ENCODE assay signal across 1 cellular context in the genomic region with DNA sequence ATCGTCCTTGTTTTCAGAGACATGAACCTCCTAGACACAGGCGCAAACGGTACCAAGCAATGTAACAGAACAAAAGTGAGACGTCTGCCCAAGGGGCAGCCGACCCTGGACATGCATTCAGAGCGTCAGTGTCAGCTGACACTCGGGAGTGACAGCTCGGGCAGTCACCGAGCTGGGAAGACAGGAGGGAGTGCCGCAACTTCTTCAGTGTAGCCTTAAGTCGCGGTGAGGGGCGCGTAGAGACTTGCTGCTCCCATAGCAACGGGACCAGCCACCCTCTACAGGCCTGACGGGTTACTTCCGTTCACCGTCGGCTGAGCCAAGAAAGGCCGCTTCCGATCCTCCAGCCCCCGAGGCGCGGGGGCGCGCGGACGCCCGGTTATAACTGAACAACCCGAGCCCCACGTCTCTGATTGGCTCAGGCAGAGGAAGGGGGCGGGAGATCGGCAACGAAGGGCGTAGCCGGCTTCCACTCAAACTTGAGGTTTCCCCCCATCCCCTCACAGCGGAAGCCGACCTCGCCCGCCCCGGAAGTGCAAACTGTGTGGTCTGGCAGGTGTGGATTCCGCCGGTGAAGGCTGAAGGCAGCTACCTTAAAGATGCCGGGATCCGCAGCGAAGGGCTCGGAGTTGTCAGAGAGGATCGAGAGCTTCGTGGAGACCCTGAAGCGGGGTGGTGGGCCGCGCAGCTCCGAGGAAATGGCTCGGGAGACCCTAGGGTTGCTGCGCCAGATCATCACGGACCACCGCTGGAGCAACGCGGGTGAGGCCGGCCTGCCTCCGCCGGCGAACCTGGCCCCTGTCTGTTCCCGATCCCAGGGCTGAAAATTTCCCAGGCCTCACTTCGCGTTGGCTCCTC.
TF ChIP-seq lines count a peak whose summit lies in the region.

A gene (plus strand): TSS at position 530 of the 858 bp plus-strand sequence. CDS start 70 bp downstream, at position 600.

TF ChIP-seq in K562, 482 proteins besides CTCF, POLR2A, EP300 and RAD21 (continued from another document and continues in another):
- TF ChIP-seq, protein P1, sequence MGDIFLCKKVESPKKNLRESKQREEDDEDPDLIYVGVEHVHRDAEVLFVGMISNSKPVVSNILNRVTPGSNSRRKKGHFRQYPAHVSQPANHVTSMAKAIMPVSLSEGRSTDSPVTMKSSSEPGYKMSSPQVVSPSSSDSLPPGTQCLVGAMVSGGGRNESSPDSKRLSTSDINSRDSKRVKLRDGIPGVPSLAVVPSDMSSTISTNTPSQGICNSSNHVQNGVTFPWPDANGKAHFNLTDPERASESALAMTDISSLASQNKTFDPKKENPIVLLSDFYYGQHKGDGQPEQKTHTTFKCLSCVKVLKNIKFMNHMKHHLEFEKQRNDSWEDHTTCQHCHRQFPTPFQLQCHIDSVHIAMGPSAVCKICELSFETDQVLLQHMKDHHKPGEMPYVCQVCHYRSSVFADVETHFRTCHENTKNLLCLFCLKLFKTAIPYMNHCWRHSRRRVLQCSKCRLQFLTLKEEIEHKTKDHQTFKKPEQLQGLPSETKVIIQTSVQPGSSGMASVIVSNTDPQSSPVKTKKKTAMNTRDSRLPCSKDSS (IDR thresholded peaks at IDR 0.05; ENCODE audit: low read depth, partially characterized antibody), result no peak
- TF ChIP-seq, protein P2, sequence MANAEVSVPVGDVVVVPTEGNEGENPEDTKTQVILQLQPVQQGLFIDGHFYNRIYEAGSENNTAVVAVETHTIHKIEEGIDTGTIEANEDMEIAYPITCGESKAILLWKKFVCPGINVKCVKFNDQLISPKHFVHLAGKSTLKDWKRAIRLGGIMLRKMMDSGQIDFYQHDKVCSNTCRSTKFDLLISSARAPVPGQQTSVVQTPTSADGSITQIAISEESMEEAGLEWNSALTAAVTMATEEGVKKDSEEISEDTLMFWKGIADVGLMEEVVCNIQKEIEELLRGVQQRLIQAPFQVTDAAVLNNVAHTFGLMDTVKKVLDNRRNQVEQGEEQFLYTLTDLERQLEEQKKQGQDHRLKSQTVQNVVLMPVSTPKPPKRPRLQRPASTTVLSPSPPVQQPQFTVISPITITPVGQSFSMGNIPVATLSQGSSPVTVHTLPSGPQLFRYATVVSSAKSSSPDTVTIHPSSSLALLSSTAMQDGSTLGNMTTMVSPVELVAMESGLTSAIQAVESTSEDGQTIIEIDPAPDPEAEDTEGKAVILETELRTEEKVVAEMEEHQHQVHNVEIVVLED (CRISPR knock-in tag; IDR thresholded peaks at IDR 0.05), result no peak
- TF ChIP-seq DPF2 (IDR thresholded peaks at IDR 0.05) (no peak), PHTF2 (CRISPR knock-in tag; IDR thresholded peaks at IDR 0.05) (no peak), MYBL2 (IDR thresholded peaks at IDR 0.05; ENCODE audit: low read depth) (no peak), MYBL2 (CRISPR knock-in tag; IDR thresholded peaks at IDR 0.05; ENCODE audit: borderline replicate concordance) (no peak), XRCC4 (IDR thresholded peaks at IDR 0.05; ENCODE audit: extremely low read depth, insufficient read depth, insufficient read length) (no peak), ZZZ3 (IDR thresholded peaks at IDR 0.05) (no peak), SMAD2 (IDR thresholded peaks at IDR 0.05; ENCODE audit: low read depth, low read length) (no peak), SAFB (IDR thresholded peaks at IDR 0.05; ENCODE audit: borderline replicate concordance, low read depth, low read length) (no peak), ARNT (IDR thresholded peaks at IDR 0.05) (no peak), SRSF1 (IDR thresholded peaks at IDR 0.05; ENCODE audit: low read depth, low read length) (no peak), PCBP1 (IDR thresholded peaks at IDR 0.05; ENCODE audit: low read depth, low read length, poor library complexity, severe bottlenecking) (no peak), NUFIP1 (IDR thresholded peaks at IDR 0.05; ENCODE audit: partially characterized antibody) (no peak), ZNF79 (CRISPR knock-in tag; IDR thresholded peaks at IDR 0.05; ENCODE audit: low read depth) (no peak), ZNF436 (CRISPR knock-in tag; IDR thresholded peaks at IDR 0.05) (no peak), RCOR1 (IDR thresholded peaks at IDR 0.05; ENCODE audit: borderline replicate concordance in 1 of 2, low read depth in 2 of 2, low read length in 2 of 2) (no peak), GABPB1 (CRISPR knock-in tag; IDR thresholded peaks at IDR 0.05) (peak; percentile 86), SIRT6 (IDR thresholded peaks at IDR 0.05; ENCODE audit: low read depth, low read length) (no peak), BRD4 (IDR thresholded peaks at IDR 0.05) (0 out of 2 replicates have a peak, but pooled peaks have one; percentile 12), TSC22D4 (tag; IDR thresholded peaks at IDR 0.05) (no peak), ZC3H11A (IDR thresholded peaks at IDR 0.05; ENCODE audit: low read depth, low read length) (no peak), KDM1A (IDR thresholded peaks at IDR 0.05) (no peak), TRIM24 (IDR thresholded peaks at IDR 0.05) (no peak), HNRNPLL (IDR thresholded peaks at IDR 0.05; ENCODE audit: low read depth, low read length, poor library complexity, severe bottlenecking) (peak; percentile 17), RBM15 (IDR thresholded peaks at IDR 0.05; ENCODE audit: insufficient read depth, low read length) (no peak)
- TF ChIP-seq, protein P3, sequence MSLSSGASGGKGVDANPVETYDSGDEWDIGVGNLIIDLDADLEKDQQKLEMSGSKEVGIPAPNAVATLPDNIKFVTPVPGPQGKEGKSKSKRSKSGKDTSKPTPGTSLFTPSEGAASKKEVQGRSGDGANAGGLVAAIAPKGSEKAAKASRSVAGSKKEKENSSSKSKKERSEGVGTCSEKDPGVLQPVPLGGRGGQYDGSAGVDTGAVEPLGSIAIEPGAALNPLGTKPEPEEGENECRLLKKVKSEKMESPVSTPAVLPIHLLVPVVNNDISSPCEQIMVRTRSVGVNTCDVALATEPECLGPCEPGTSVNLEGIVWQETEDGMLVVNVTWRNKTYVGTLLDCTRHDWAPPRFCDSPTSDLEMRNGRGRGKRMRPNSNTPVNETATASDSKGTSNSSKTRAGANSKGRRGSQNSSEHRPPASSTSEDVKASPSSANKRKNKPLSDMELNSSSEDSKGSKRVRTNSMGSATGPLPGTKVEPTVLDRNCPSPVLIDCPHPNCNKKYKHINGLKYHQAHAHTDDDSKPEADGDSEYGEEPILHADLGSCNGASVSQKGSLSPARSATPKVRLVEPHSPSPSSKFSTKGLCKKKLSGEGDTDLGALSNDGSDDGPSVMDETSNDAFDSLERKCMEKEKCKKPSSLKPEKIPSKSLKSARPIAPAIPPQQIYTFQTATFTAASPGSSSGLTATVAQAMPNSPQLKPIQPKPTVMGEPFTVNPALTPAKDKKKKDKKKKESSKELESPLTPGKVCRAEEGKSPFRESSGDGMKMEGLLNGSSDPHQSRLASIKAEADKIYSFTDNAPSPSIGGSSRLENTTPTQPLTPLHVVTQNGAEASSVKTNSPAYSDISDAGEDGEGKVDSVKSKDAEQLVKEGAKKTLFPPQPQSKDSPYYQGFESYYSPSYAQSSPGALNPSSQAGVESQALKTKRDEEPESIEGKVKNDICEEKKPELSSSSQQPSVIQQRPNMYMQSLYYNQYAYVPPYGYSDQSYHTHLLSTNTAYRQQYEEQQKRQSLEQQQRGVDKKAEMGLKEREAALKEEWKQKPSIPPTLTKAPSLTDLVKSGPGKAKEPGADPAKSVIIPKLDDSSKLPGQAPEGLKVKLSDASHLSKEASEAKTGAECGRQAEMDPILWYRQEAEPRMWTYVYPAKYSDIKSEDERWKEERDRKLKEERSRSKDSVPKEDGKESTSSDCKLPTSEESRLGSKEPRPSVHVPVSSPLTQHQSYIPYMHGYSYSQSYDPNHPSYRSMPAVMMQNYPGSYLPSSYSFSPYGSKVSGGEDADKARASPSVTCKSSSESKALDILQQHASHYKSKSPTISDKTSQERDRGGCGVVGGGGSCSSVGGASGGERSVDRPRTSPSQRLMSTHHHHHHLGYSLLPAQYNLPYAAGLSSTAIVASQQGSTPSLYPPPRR (CRISPR knock-in tag; IDR thresholded peaks at IDR 0.05; ENCODE audit: borderline replicate concordance), result no peak
- TF ChIP-seq, protein P4, sequence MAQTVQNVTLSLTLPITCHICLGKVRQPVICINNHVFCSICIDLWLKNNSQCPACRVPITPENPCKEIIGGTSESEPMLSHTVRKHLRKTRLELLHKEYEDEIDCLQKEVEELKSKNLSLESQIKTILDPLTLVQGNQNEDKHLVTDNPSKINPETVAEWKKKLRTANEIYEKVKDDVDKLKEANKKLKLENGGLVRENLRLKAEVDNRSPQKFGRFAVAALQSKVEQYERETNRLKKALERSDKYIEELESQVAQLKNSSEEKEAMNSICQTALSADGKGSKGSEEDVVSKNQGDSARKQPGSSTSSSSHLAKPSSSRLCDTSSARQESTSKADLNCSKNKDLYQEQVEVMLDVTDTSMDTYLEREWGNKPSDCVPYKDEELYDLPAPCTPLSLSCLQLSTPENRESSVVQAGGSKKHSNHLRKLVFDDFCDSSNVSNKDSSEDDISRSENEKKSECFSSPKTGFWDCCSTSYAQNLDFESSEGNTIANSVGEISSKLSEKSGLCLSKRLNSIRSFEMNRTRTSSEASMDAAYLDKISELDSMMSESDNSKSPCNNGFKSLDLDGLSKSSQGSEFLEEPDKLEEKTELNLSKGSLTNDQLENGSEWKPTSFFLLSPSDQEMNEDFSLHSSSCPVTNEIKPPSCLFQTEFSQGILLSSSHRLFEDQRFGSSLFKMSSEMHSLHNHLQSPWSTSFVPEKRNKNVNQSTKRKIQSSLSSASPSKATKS (CRISPR knock-in tag; IDR thresholded peaks at IDR 0.05), result no peak
- TF ChIP-seq, protein P5, sequence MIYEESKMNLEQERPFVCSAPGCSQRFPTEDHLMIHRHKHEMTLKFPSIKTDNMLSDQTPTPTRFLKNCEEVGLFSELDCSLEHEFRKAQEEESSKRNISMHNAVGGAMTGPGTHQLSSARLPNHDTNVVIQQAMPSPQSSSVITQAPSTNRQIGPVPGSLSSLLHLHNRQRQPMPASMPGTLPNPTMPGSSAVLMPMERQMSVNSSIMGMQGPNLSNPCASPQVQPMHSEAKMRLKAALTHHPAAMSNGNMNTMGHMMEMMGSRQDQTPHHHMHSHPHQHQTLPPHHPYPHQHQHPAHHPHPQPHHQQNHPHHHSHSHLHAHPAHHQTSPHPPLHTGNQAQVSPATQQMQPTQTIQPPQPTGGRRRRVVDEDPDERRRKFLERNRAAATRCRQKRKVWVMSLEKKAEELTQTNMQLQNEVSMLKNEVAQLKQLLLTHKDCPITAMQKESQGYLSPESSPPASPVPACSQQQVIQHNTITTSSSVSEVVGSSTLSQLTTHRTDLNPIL (CRISPR knock-in tag; IDR thresholded peaks at IDR 0.05), result no peak
- TF ChIP-seq, protein P6, sequence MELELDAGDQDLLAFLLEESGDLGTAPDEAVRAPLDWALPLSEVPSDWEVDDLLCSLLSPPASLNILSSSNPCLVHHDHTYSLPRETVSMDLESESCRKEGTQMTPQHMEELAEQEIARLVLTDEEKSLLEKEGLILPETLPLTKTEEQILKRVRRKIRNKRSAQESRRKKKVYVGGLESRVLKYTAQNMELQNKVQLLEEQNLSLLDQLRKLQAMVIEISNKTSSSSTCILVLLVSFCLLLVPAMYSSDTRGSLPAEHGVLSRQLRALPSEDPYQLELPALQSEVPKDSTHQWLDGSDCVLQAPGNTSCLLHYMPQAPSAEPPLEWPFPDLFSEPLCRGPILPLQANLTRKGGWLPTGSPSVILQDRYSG (tag; conservative IDR thresholded peaks at IDR 0.05; ENCODE audit: low read depth), result no peak
- TF ChIP-seq, protein P7, sequence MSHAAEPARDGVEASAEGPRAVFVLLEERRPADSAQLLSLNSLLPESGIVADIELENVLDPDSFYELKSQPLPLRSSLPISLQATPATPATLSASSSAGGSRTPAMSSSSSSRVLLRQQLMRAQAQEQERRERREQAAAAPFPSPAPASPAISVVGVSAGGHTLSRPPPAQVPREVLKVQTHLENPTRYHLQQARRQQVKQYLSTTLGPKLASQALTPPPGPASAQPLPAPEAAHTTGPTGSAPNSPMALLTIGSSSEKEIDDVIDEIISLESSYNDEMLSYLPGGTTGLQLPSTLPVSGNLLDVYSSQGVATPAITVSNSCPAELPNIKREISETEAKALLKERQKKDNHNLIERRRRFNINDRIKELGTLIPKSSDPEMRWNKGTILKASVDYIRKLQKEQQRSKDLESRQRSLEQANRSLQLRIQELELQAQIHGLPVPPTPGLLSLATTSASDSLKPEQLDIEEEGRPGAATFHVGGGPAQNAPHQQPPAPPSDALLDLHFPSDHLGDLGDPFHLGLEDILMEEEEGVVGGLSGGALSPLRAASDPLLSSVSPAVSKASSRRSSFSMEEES (CRISPR knock-in tag; IDR thresholded peaks at IDR 0.05), result no peak
- TF ChIP-seq, protein P8, sequence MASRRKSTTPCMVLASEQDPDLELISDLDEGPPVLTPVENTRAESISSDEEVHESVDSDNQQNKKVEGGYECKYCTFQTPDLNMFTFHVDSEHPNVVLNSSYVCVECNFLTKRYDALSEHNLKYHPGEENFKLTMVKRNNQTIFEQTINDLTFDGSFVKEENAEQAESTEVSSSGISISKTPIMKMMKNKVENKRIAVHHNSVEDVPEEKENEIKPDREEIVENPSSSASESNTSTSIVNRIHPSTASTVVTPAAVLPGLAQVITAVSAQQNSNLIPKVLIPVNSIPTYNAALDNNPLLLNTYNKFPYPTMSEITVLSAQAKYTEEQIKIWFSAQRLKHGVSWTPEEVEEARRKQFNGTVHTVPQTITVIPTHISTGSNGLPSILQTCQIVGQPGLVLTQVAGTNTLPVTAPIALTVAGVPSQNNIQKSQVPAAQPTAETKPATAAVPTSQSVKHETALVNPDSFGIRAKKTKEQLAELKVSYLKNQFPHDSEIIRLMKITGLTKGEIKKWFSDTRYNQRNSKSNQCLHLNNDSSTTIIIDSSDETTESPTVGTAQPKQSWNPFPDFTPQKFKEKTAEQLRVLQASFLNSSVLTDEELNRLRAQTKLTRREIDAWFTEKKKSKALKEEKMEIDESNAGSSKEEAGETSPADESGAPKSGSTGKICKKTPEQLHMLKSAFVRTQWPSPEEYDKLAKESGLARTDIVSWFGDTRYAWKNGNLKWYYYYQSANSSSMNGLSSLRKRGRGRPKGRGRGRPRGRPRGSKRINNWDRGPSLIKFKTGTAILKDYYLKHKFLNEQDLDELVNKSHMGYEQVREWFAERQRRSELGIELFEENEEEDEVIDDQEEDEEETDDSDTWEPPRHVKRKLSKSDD (conservative IDR thresholded peaks at IDR 0.05; ENCODE audit: low read length), result no peak
